11 cellular contexts compared by ENCODE assay signal in the genomic region with DNA sequence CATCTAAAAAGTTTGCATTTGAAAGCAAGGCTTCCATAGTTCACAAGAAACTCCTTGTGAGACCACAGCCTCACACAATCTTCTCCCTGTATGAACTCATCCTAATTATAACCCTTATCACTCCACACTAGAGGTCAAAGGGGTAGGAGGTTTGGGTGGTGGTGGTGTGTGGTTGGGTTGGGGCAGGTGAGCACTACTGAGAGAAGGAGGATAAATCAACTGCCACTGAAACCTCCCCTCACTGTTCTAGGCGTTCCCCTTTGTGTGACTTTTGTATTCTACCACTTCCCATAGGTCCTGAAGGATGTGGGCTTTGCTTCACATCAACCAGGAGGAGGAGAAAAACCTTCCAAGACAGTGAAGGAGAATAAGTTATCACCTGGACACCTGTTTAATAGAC. TPM values are rescaled to one million over a fixed set of nuclear protein-coding genes. Genes with fewer than 3 reads are reported as not detected.
"Had no signal": no experiment of that assay in that cellular context is flagged by ENCODE, and none has a peak within 500 bp of the region (broad histone marks: within the 10 kb centered on the region; RNA-seq: fewer than 3 reads in every experiment).

No MANE protein-coding gene starts in this region.

- H3K9me3 ChIP-seq: HAP-1 had no signal

- DNase-seq: GM23248, GOT3, H7, H9, HCEC 1CT, HFFc6 had no signal

- H3K36me3 ChIP-seq: HAP-1 had no signal

- H3K27ac ChIP-seq: GM23248 had no signal

- ATAC-seq: GM23338, HCT116 had no signal

- H3K4me3 ChIP-seq: GM23248, GM23338, HAP-1 had no signal

- H3K4me1 ChIP-seq: HAP-1 had no signal

- H3K4me2 ChIP-seq: GM23338 had no signal

- H2AFZ ChIP-seq: GM23248, GM23338 had no signal

- H3K9ac ChIP-seq: GM23248 had no signal

RNA-seq across cellular contexts. Expression of a gene that starts 6.4 kb away (rescaled TPM):
- total RNA-seq: GM23248, H1, H4, H7, H9, HFFc6 had no signal
- polyA plus RNA-seq: GM23248, GM23338, H1 had no signal
